Comparison of ENCODE assay signal across 13 cellular contexts in the genomic region with DNA sequence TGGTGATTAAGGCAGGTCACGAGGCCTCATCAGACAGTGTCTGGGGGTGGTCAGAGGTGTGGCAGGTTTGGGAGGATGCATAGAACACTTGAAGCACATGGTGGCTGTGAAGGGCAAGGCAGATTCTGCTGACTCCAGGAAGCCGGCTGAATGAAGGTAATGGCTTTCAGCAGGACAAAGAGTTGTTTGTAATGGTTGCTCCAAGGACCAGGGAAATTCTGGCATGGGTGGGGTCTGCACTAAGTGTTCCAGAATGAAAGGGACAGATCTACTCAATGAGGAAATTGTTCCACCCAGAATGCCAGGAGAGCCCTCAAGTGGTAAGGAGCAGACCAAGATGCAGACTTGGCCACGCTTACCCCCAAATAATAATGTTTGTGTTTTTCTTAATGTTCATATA.
DNase-seq lines count a peak whose midpoint lies in the region; ATAC-seq and TF ChIP-seq lines count a peak whose summit lies in the region.
"Had no signal": no experiment of that assay in that cellular context is flagged by ENCODE, and none has a peak within 500 bp of the region (broad histone marks: within the 10 kb centered on the region; RNA-seq: fewer than 3 reads in every experiment).

No MANE protein-coding gene starts in this region.

- CTCF ChIA-PET in activated naive CD4-positive, alpha-beta T cell treated with anti-CD3 and anti-CD28 coated beads, Interleukin-2, amount 10 ng/mL, durations not matched to agents 7 days and 5 days (lab: Charles Lee): interaction anchor here (1.2 to 2.6 kb wide), 2 partner anchors 67 to 170 kb away, joined by 3 to 6 read pairs; no protein-coding TSS in a partner anchor

- no peaks in the 10 kb centered on the region for H3K27me3 ChIP-seq in lower lobe of right lung (ENCODE audit: low read depth)
- H3K27me3 ChIP-seq in thoracic aorta (replicated peaks; ENCODE audit: insufficient read depth): no peaks in the 10 kb centered on the region
- H3K27me3 ChIP-seq: hepatocyte, tibial artery had no signal

- H3K4me1 Mint-ChIP-seq in activated naive CD4-positive, alpha-beta T cell treated with anti-CD3 and anti-CD28 coated beads, Interleukin-2, amount 10 ng/mL, durations not matched to agents 7 days and 5 days: peaks cover 31% of the 10 kb centered on the region
- H3K4me1 Mint-ChIP-seq in brain: peaks cover 22% of the 10 kb centered on the region

- H3K36me3 ChIP-seq in lower lobe of right lung (peaks cover 90% of the 10 kb centered on the region), thoracic aorta (peaks cover 32% of the 10 kb centered on the region)

- H3K4me1 ChIP-seq in lower lobe of right lung (peaks cover 53% of the 10 kb centered on the region), thoracic aorta (ENCODE audit: control insufficient read depth in 1 of 2, low read depth in 2 of 2) (peaks cover 8 to 32% of the 10 kb centered on the region in 2 donors)

- H3K27ac ChIP-seq in lower lobe of right lung (peak overlapping the region; percentile 21), thoracic aorta (peak overlapping the region; percentile 32 to 54)

- TF ChIP-seq CTCF in brain (conservative IDR thresholded peaks at IDR 0.05) (no peak), lower lobe of right lung (IDR thresholded peaks at IDR 0.05) (no peak), thoracic aorta (IDR thresholded peaks at IDR 0.05) (no peak)

- no peaks in the 10 kb centered on the region for H3K9me3 ChIP-seq in lower lobe of right lung
- H3K9me3 ChIP-seq in thoracic aorta: no peaks in the 10 kb centered on the region
- H3K9me3 ChIP-seq: tibial artery had no signal

- no peak overlapping the region for H3K4me3 Mint-ChIP-seq in activated naive CD4-positive, alpha-beta T cell treated with anti-CD3 and anti-CD28 coated beads, Interleukin-2, amount 10 ng/mL, durations not matched to agents 7 days and 5 days
- no peak overlapping the region for H3K4me3 Mint-ChIP-seq in brain

- intact Hi-C loops in lower lobe of right lung (cut with DNase I): no loop called here

- peaks cover 58% of the 10 kb centered on the region for H3K36me3 Mint-ChIP-seq in activated naive CD4-positive, alpha-beta T cell treated with anti-CD3 and anti-CD28 coated beads, Interleukin-2, amount 10 ng/mL, durations not matched to agents 7 days and 5 days
- peaks cover 73% of the 10 kb centered on the region for H3K36me3 Mint-ChIP-seq in brain

- DNase-seq in activated naive CD4-positive, alpha-beta T cell treated with anti-CD3 and anti-CD28 coated beads, Interleukin-2, amount 10 ng/mL, durations not matched to agents 7 days and 5 days: no peak
- DNase-seq in activated naive CD4-positive, alpha-beta T cell treated with Interleukin-2 at 50 U/mL for 16 hours: no peak
- DNase-seq in lower lobe of right lung (no peak), thoracic aorta (ENCODE audit: low spot score) (no peak)
- DNase-seq: H7, NCI-H1694 treated with DMSO at 0.1 percent for 48 hours, tibial artery had no signal

- no peak for ATAC-seq in lower lobe of right lung
- ATAC-seq in thoracic aorta (ENCODE audit: insufficient number of reproducible peaks, low FRiP score, low read depth): no peak
- ATAC-seq in HG02852 (IDR thresholded peaks at IDR 0.05; ENCODE audit: unreplicated experiment): no peak
- no peak for ATAC-seq in GM18519 (IDR thresholded peaks at IDR 0.05; ENCODE audit: low FRiP score, unreplicated experiment)
- ATAC-seq in HG02970 (IDR thresholded peaks at IDR 0.05; ENCODE audit: low FRiP score, unreplicated experiment): no peak

- H3K9me3 Mint-ChIP-seq in activated naive CD4-positive, alpha-beta T cell treated with anti-CD3 and anti-CD28 coated beads, Interleukin-2, amount 10 ng/mL, durations not matched to agents 7 days and 5 days: no peaks in the 10 kb centered on the region
- H3K9me3 Mint-ChIP-seq in brain: no peaks in the 10 kb centered on the region

- H3K27me3 Mint-ChIP-seq in activated naive CD4-positive, alpha-beta T cell treated with anti-CD3 and anti-CD28 coated beads, Interleukin-2, amount 10 ng/mL, durations not matched to agents 7 days and 5 days: no peaks in the 10 kb centered on the region
- no peaks in the 10 kb centered on the region for H3K27me3 Mint-ChIP-seq in brain

- H3K4me3 ChIP-seq in lower lobe of right lung (no peak overlapping the region), thoracic aorta (no peak overlapping the region)
- H3K4me3 ChIP-seq: hepatocyte, lung, tibial artery had no signal

- peak overlapping the region; percentile 34 for H3K27ac Mint-ChIP-seq in activated naive CD4-positive, alpha-beta T cell treated with anti-CD3 and anti-CD28 coated beads, Interleukin-2, amount 10 ng/mL, durations not matched to agents 7 days and 5 days
- peak overlapping the region in 3 of 5 experiments; percentile 74 to 85 (median 84) for H3K27ac Mint-ChIP-seq in brain
